In the genomic region with DNA sequence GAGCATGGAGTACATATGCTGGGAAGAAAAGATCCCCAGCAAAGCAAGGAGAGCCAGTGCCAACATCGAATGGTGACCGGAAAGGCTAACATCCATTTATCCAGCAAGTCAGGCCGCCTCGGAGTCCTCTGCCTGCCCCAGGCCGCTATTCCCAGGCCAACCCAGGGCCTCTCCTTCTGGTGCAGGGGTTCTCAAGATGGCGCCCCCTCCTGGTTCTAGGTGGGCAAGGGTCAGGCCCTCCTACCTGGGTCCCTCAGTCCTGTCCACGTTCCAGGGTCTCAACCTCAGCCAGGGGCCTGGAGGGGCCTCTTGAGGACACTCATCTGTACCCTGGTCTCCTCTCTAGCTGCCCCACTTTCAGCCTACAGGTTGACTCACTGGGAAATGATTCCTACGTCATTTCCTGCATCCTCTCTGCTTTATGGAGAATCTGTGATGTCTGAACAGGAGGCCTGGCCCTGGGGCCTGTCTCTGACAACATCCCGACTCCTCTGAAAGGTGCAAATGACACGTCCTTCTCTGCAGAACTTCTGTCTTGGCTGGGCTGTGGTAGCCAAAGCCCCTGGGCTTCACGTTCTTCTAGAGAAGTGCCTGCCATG, we compare ENCODE assay signal across 1 cellular context.
TF ChIP-seq lines count a peak whose summit lies in the region.

No MANE protein-coding gene starts in this region.

TF ChIP-seq in GM23338, 12 proteins besides CTCF, POLR2A, EP300 and RAD21 (continued from another document):
- TF ChIP-seq NANOG (IDR thresholded peaks at IDR 0.05; ENCODE audit: borderline replicate concordance) (no peak), EZH2phosphoT487 (IDR thresholded peaks at IDR 0.05; ENCODE audit: unreplicated experiment) (no peak)
TF ChIP-seq in GM23338: peak in this region for 0.
